ENCODE assay signal across 14 cellular contexts in genomic region chr7:155965010-155965409, GRCh38.
DNase-seq lines count a peak whose midpoint lies in the region; ATAC-seq and TF ChIP-seq lines count a peak whose summit lies in the region.
"Had no signal": no experiment of that assay in that cellular context is flagged by ENCODE, and none has a peak within 500 bp of the region (broad histone marks: within the 10 kb centered on the region; RNA-seq: fewer than 3 reads in every experiment).

No MANE protein-coding gene starts in this region.

- no peaks in the 10 kb centered on the region for H3K9me3 ChIP-seq in psoas muscle
- H3K9me3 ChIP-seq: ascending aorta, pancreas had no signal

- peaks cover 0 to 5% (median 1%) of the 10 kb centered on the region in 7 donors for H3K9me3 Mint-ChIP-seq in CD14-positive monocyte

- no peak overlapping the region for H3K27ac ChIP-seq in psoas muscle
- H3K27ac ChIP-seq: ascending aorta, pancreas had no signal

- no peaks in the 10 kb centered on the region for H3K4me1 Mint-ChIP-seq in CD14-positive monocyte

- ATAC-seq in GM19351 (IDR thresholded peaks at IDR 0.05; ENCODE audit: unreplicated experiment): peak; percentile 61
- peak; percentile 67 for ATAC-seq in esophagus mucosa
- ATAC-seq in psoas muscle: no peak
- ATAC-seq: pancreas had no signal

- peaks cover 2 to 6% (median 5%) of the 10 kb centered on the region in 3 donors for H3K27me3 Mint-ChIP-seq in CD14-positive monocyte (ENCODE audit: low read depth in 3 of 3)
- H3K27me3 Mint-ChIP-seq: CD4-positive, CD25-positive, alpha-beta regulatory T cell had no signal

- 81 to 88% (median 84%) methylated on average over 7 of the region's 7 CpGs for WGBS in psoas muscle, 3 donors

- H3K4me3 ChIP-seq in psoas muscle: no peak overlapping the region
- H3K4me3 ChIP-seq: ascending aorta, pancreas had no signal

- intact Hi-C loops in CD14-positive monocyte (cut with micrococcal nuclease) (no loop called here), psoas muscle (cut with DNase I) (no loop called here)

- H3K36me3 Mint-ChIP-seq in CD14-positive monocyte: no peaks in the 10 kb centered on the region
- H3K36me3 Mint-ChIP-seq: CD4-positive, CD25-positive, alpha-beta regulatory T cell; T-cell had no signal

- no peak overlapping the region for H3K4me3 Mint-ChIP-seq in CD14-positive monocyte
- H3K4me3 Mint-ChIP-seq: CD4-positive, CD25-positive, alpha-beta regulatory T cell; T-cell had no signal

- H3K27ac Mint-ChIP-seq in CD14-positive monocyte: no peak overlapping the region
- H3K27ac Mint-ChIP-seq: CD4-positive, CD25-positive, alpha-beta regulatory T cell; T-cell had no signal

- peaks cover 0 to 8% (median 2%) of the 10 kb centered on the region in 3 donors for H3K27me3 ChIP-seq in psoas muscle (ENCODE audit: insufficient read depth in 3 of 3, low read length in 2 of 3)
- H3K27me3 ChIP-seq: ascending aorta, pancreas had no signal

- TF ChIP-seq CTCF in CD14-positive monocyte (IDR thresholded peaks at IDR 0.05) (no peak), psoas muscle (IDR thresholded peaks at IDR 0.05) (no peak)

- DNase-seq in CD14-positive monocyte (ENCODE audit: low spot score) (peak; percentile 4), SW480 (ENCODE audit: low spot score) (peak; percentile 86), NCI-H510A (lab: John Stamatoyannopoulos, UW) (no peak), G401 (ENCODE audit: low spot score) (no peak), psoas muscle (no peak), NCI-H2107 treated with DMSO at 0.1 percent for 48 hours (lab: John Stamatoyannopoulos, UW; ENCODE audit: unreplicated experiment) (no peak)
- DNase-seq: NCI-H1436 treated with DMSO at 0.1 percent for 48 hours; pancreas; stimulated activated naive CD4-positive, alpha-beta T cell treated with Interleukin-2 at 50 U/mL for 16 hours; T-cell had no signal

- H3K4me1 ChIP-seq in psoas muscle: no peaks in the 10 kb centered on the region
- H3K4me1 ChIP-seq: ascending aorta, pancreas had no signal

- no peaks in the 10 kb centered on the region for H3K36me3 ChIP-seq in psoas muscle (ENCODE audit: insufficient read depth in 1 of 2, low read depth in 1 of 2)
- H3K36me3 ChIP-seq: ascending aorta, pancreas had no signal

- in situ Hi-C loops in G401 (cut with HindIII; ENCODE audit: low sequenced_read_pairs): no loop called here

Comparison
In these comparisons a context has a peak if more than half of its experiments do, and no peak if none do; other contexts are left out.
1. DNase-seq: peak in CD14-positive monocyte (single experiment) and SW480 (single experiment); none in NCI-H510A (single experiment), G401 (single experiment), psoas muscle (0 of 2) and NCI-H2107 treated with DMSO at 0.1 percent for 48 hours (single experiment).
2. ATAC-seq: peak in GM19351 (single experiment) and esophagus mucosa (single experiment); none in psoas muscle (0 of 4).